Comparison of ENCODE assay signal across 27 cellular contexts in genomic region chr15:68143129-68143528, GRCh38.
"Had no signal": no experiment of that assay in that cellular context is flagged by ENCODE, and none has a peak within 500 bp of the region (broad histone marks: within the 10 kb centered on the region; RNA-seq: fewer than 3 reads in every experiment).

No MANE protein-coding gene starts in this region.

- DNase-seq: naive B cell; naive thymus-derived CD8-positive, alpha-beta T cell; nephron progenitor cell; nucleus accumbens; ovary; posterior cingulate gyrus; psoas muscle; right cardiac atrium; sigmoid colon; stimulated activated CD4-positive, alpha-beta T cell treated with anti-CD3 and anti-CD28 coated beads, Interleukin-15, amount 100 ng/mL, for 24 hours; stimulated activated CD4-positive, alpha-beta T cell treated with anti-CD3 and anti-CD28 coated beads, Interleukin-2, amount 100 ng/mL, for 24 hours; stimulated activated CD4-positive, alpha-beta T cell treated with anti-CD3 and anti-CD28 coated beads, Interleukin-2, amount 100 ng/mL, for 48 hours; stimulated activated CD4-positive, alpha-beta T cell treated with anti-CD3 and anti-CD28 coated beads, Interleukin-4, amount 100 ng/mL, for 24 hours; stimulated activated naive CD4-positive, alpha-beta T cell; stimulated activated naive CD8-positive, alpha-beta T cell treated with anti-CD3 and anti-CD28 coated beads, Interleukin-15, amount 100 ng/mL, for 72 hours; stimulated activated naive CD8-positive, alpha-beta T cell treated with anti-CD3 and anti-CD28 coated beads, Interleukin-15, Interleukin-2, amounts not matched to agents 100 U/mL and 50 U/mL, for 24 hours; substantia nigra; testis; tibial artery; transverse colon; upper lobe of right lung; uterus had no signal

- H3K4me1 ChIP-seq: parathyroid adenoma, psoas muscle, sigmoid colon, testis, uterus had no signal

- ATAC-seq: naive thymus-derived CD8-positive, alpha-beta T cell; natural killer cell treated with Interleukin-12 subunit alpha and Interleukin-12 subunit beta and Interleukin-15 and Interleukin-18, amount 100 ng/mL, for 72 hours; psoas muscle; right cardiac atrium; stimulated activated effector memory CD8-positive, alpha-beta T cell treated with anti-CD3 and anti-CD28 coated beads, Interleukin-12 subunit alpha, Interleukin-12 subunit beta, amount 100 ng/mL, for 72 hours; stimulated activated naive CD8-positive, alpha-beta T cell treated with anti-CD3 and anti-CD28 coated beads, Interleukin-15, amount 100 ng/mL, for 72 hours; stimulated activated naive CD8-positive, alpha-beta T cell treated with anti-CD3 and anti-CD28 coated beads, Interleukin-15, Interleukin-2, amounts not matched to agents 100 U/mL and 50 U/mL, for 24 hours; upper lobe of right lung had no signal

- H3K9me3 ChIP-seq: neutrophil, ovary, psoas muscle, sigmoid colon, suprapubic skin, testis, tibial artery, transverse colon, upper lobe of right lung, uterus had no signal

- H3K4me3 ChIP-seq: ovary, psoas muscle, sigmoid colon, suprapubic skin, testis, tibial artery, transverse colon, upper lobe of right lung, uterus had no signal

- H2AFZ ChIP-seq: parathyroid adenoma had no signal

- H3K36me3 ChIP-seq: ovary, uterus had no signal

- H3K9ac ChIP-seq: parathyroid adenoma had no signal

- H3K27me3 ChIP-seq: neutrophil, ovary, sigmoid colon, suprapubic skin, testis, tibial artery, transverse colon, upper lobe of right lung, uterus had no signal

- H3K27ac ChIP-seq: neutrophil, ovary, parathyroid adenoma, psoas muscle, sigmoid colon, suprapubic skin, testis, tibial artery, transverse colon, upper lobe of right lung, uterus had no signal
